In genomic region chr3:44966795-44967278, GRCh38 we compare ENCODE assay signal across 12 cellular contexts. TPM values are rescaled to one million over a fixed set of nuclear protein-coding genes. Genes with fewer than 3 reads are reported as not detected.
A peak's percentile ranks its signal among the peaks of the same experiment; 100 is the strongest.
DNase-seq lines count a peak whose midpoint lies in the region; ATAC-seq, FAIRE-seq and TF ChIP-seq lines count a peak whose summit lies in the region.
"Had no signal": no experiment of that assay in that cellular context is flagged by ENCODE, and none has a peak within 500 bp of the region (broad histone marks: within the 10 kb centered on the region; RNA-seq: fewer than 3 reads in every experiment).

No MANE protein-coding gene starts in this region.

- in situ Hi-C loops in GM12878 (cut with MboI), result no loop called here

- H3K36me3 ChIP-seq in GM12878 (ENCODE audit: control insufficient read depth in 2 of 2, insufficient read depth in 2 of 2, low read length in 1 of 2), result no peaks in the 10 kb centered on the region
- H3K36me3 ChIP-seq in prostate gland, result no peaks in the 10 kb centered on the region

- RAD21 ChIA-PET in GM12878 (lab: Charles Lee; ENCODE audit: unreplicated experiment), result interaction anchor here (1.6 kb wide), 1 partner anchor 20 kb away, joined by 4 read pairs; no protein-coding TSS in a partner anchor

- CTCF ChIA-PET in GM12878 (lab: Yijun Ruan, JAX), result interaction anchor here (1.1 to 1.2 kb wide), 3 partner anchors 21 to 89 kb away, joined by 3 to 4 read pairs (median 4); no protein-coding TSS in a partner anchor

- no peak overlapping the region for H3K27ac ChIP-seq in GM12878 (ENCODE audit: control insufficient read depth, insufficient read depth)
- H3K27ac ChIP-seq in prostate gland, result no peak overlapping the region
- H3K27ac ChIP-seq: parathyroid adenoma had no signal

- H4K20me1 ChIP-seq in GM12878 (ENCODE audit: control insufficient read depth, insufficient read depth), result no peaks in the 10 kb centered on the region

- no peak overlapping the region for H3K9ac ChIP-seq in GM12878 (ENCODE audit: control insufficient read depth, insufficient read depth, low read length)
- H3K9ac ChIP-seq: parathyroid adenoma had no signal

- no peak for TF ChIP-seq RAD21 in GM12878 (IDR thresholded peaks at IDR 0.05; ENCODE audit: insufficient read depth, low read depth, low read length)

- H3K4me3 ChIP-seq in GM12865 (ENCODE audit: low read depth, low read length) (no peak overlapping the region), GM12878 (no peak overlapping the region), prostate gland (no peak overlapping the region)

- TF ChIP-seq POLR2A in GM12878 (IDR thresholded peaks at IDR 0.05; ENCODE audit: low read depth, low read length) (no peak), prostate gland (IDR thresholded peaks at IDR 0.05) (no peak)

- peak; percentile 18 for FAIRE-seq in GM12878 (lab: Jason Lieb, UNC)

- H2AFZ ChIP-seq in GM12878 (ENCODE audit: control insufficient read depth, low read depth, low read length), result no peak overlapping the region
- H2AFZ ChIP-seq: parathyroid adenoma had no signal

- H3K4me1 ChIP-seq in GM12878 (ENCODE audit: control insufficient read depth, insufficient read depth, low read length) (peaks cover 16% of the 10 kb centered on the region), prostate gland (replicated peaks) (peaks cover 3% of the 10 kb centered on the region)

- intact Hi-C loops in GM12878 (cut with micrococcal nuclease; ENCODE audit: unreplicated experiment), result no loop called here
- intact Hi-C loops in prostate gland (cut with DNase I), result no loop called here

- TF ChIP-seq CTCF in GM12865 (IDR thresholded peaks at IDR 0.05; ENCODE audit: insufficient read depth, low read depth, low read length, missing control alignments), result no peak
- TF ChIP-seq CTCF in GM12878 (IDR thresholded peaks at IDR 0.05 in 2 of 3, conservative IDR thresholded peaks at IDR 0.05 in 1 of 3; ENCODE audit: control insufficient read depth in 2 of 3, extremely low read depth in 1 of 3, insufficient read depth in 1 of 3, low read depth in 3 of 3, low read length in 3 of 3), result no peak
- TF ChIP-seq CTCF in prostate gland (IDR thresholded peaks at IDR 0.05), result no peak

- ATAC-seq in GM12878, result peak; percentile 80
- ATAC-seq in HG03457 (IDR thresholded peaks at IDR 0.05; ENCODE audit: unreplicated experiment), result no peak
- no peak for ATAC-seq in GM21381 (IDR thresholded peaks at IDR 0.05; ENCODE audit: unreplicated experiment)

- TF ChIP-seq EP300 in GM12878 (IDR thresholded peaks at IDR 0.05; ENCODE audit: borderline replicate concordance in 1 of 2, control insufficient read depth in 1 of 2, low read depth in 2 of 2, low read length in 2 of 2), result no peak

- H3K9me3 ChIP-seq in GM12878 (replicated peaks; ENCODE audit: control insufficient read depth, insufficient read depth, low read length) (no peaks in the 10 kb centered on the region), prostate gland (no peaks in the 10 kb centered on the region)

- POLR2A ChIA-PET in GM12878 (lab: Charles Lee), result interaction anchor here (0.6 kb wide), 1 partner anchor 426 kb away, joined by 5 read pairs; no protein-coding TSS in a partner anchor

- peak; percentile 37 for DNase-seq in GM12865 (ENCODE audit: low read depth)
- DNase-seq in NCI-H226, result peak; percentile 14
- no peak for DNase-seq in GM12878 (ENCODE audit: low read depth, low spot score)
- peak; percentile 41 for DNase-seq in prostate gland (ENCODE audit: low spot score)
- no peak for DNase-seq in putamen (ENCODE audit: low spot score)
- DNase-seq in NCI-H2107 (lab: John Stamatoyannopoulos, UW), result no peak
- DNase-seq: activated effector memory CD4-positive, alpha-beta T cell treated with anti-CD3 and anti-CD28 coated beads, Interleukin-2, amount 50 U/mL, for 16 hours; NCI-H526; T1000 had no signal

- H3K27me3 ChIP-seq in GM12878 (replicated peaks in 1 of 2; ENCODE audit: control insufficient read depth in 2 of 2, insufficient read depth in 2 of 2, low read length in 1 of 2) (no peaks in the 10 kb centered on the region), prostate gland (replicated peaks; ENCODE audit: insufficient read depth) (no peaks in the 10 kb centered on the region)

- H3K4me2 ChIP-seq in GM12878 (ENCODE audit: control insufficient read depth, insufficient read depth), result 0 out of 2 replicates have a peak overlapping the region, but pooled peaks have one; percentile 3

- TSS peak; percentile 34 for BruUV-seq in GM12878 (replicated peaks; lab: Mats Ljungman, UMichigan)

- SMC1A ChIA-PET in GM12878 (lab: Charles Lee; ENCODE audit: uncharacterized antibody, unreplicated experiment), result interaction anchor here (0.9 to 2.6 kb wide), 7 partner anchors 9 to 27 kb away, joined by 3 to 13 read pairs (median 4); partner anchors contain the start of genes EXOSC7 and ZDHHC3

- 33% methylated on average over 3 of the region's 3 CpGs for WGBS in GM12878 (ENCODE audit: insufficient coverage, insufficient replicate concordance, low lambda C conversion rate, missing lambda C conversion rate)
- WGBS in prostate gland, result 39% methylated on average over 3 of the region's 3 CpGs

- H3K79me2 ChIP-seq in GM12878 (ENCODE audit: control insufficient read depth, insufficient read depth, low read length), result peaks cover 10% of the 10 kb centered on the region

TF ChIP-seq in GM12878, 131 proteins besides CTCF, POLR2A, EP300 and RAD21 (continues in another document):
- TF ChIP-seq MTA3 (IDR thresholded peaks at IDR 0.05; ENCODE audit: borderline replicate concordance, low read length) (no peak), SPI1 (IDR thresholded peaks at IDR 0.05; ENCODE audit: borderline replicate concordance, insufficient read depth, low read depth, low read length) (peak; percentile 63; the same call in 1 of the 2 replicates), IKZF2 (IDR thresholded peaks at IDR 0.05) (peak in 1 of 2 experiments; percentile 38; a peak in 1 of 4 replicates), RUNX3 (IDR thresholded peaks at IDR 0.05; ENCODE audit: low read length) (peak; percentile 74), ZNF384 (IDR thresholded peaks at IDR 0.05; ENCODE audit: borderline replicate concordance, low read depth, low read length) (peak; percentile 47; the same call in 1 of the 2 replicates)

RNA-seq across cellular contexts. Expression of gene ZDHHC3, which starts 9.1 kb away (rescaled TPM):
- 56.2 and 56.3 TPM in 2 replicates for total RNA-seq in GM12878 (2013; cell fraction: nucleolus; rRNA removed)
- total RNA-seq in GM12878 (2014; rRNA removed) (46.5 and 46.9 TPM in 2 replicates), GM12878 (2014; rRNA removed; fragmentation: Illumina TruSeq; extraction: Trizol) (29.6 and 32.1 TPM in 2 replicates), GM12878 (2021) (40.0 and 42.6 TPM in 2 replicates), prostate gland (10 to 100 TPM; 64.6 to 91.7 TPM)
- polyA plus RNA-seq in GM12878 (2011; ENCODE audit: low read depth), result 11.9 TPM
- polyA plus RNA-seq in GM12878 (2011; rRNA removed) (56.5 and 79.1 TPM in 2 replicates), GM12878 (2014; fragmentation: Illumina TruSeq; extraction: Trizol) (40.3 and 47.8 TPM in 2 replicates), GM12878 (2014; fragmentation: Nextera tagmentation; extraction: Ambion mirVana) (1 to 10 TPM; 6.8 to 7.4 TPM), GM12878 (2014; rRNA removed) (38.1 and 41.5 TPM in 2 replicates), GM12878 (2016; fragmentation: Nextera tagmentation; extraction: Ambion mirVana) (10 to 100 TPM; 39.4 to 42.1 TPM)
- polyA plus RNA-seq in GM12878 (2011; cell fraction: cytosol; rRNA removed), result 87.6 and 105 TPM in 2 replicates
- polyA plus RNA-seq in GM12878 (2011; cell fraction: nucleus; rRNA removed), result 50.4 and 58.3 TPM in 2 replicates
- polyA plus RNA-seq in GM12878 (2012), result 19.2 and 21.2 TPM in 2 replicates
- 190 TPM in 2 replicates for polyA minus RNA-seq in GM12878 (2011; rRNA and poly(A)+ RNA removed)
- 25.6 and 27.0 TPM in 2 replicates for polyA minus RNA-seq in GM12878 (2011; cell fraction: cytosol; rRNA and poly(A)+ RNA removed)
- 24.4 and 43.5 TPM in 2 replicates for polyA minus RNA-seq in GM12878 (2011; cell fraction: nucleus; rRNA and poly(A)+ RNA removed)

RNA-seq across cellular contexts. Expression of gene EXOSC7, which starts 9.2 kb away (rescaled TPM):
- 100 and 127 TPM in 2 replicates for total RNA-seq in GM12878 (2013; cell fraction: nucleolus; rRNA removed)
- total RNA-seq in GM12878 (2014; rRNA removed), result 76.8 and 77.9 TPM in 2 replicates
- total RNA-seq in GM12878 (2014; rRNA removed; fragmentation: Illumina TruSeq; extraction: Trizol), result 66.7 and 68.5 TPM in 2 replicates
- total RNA-seq in GM12878 (2021), result 55.5 and 62.2 TPM in 2 replicates
- 63.3 TPM for polyA plus RNA-seq in GM12878 (2011; ENCODE audit: low read depth)
- 119 and 121 TPM in 2 replicates for polyA plus RNA-seq in GM12878 (2011; rRNA removed)
- polyA plus RNA-seq in GM12878 (2011; cell fraction: cytosol; rRNA removed), result 70.9 and 86.3 TPM in 2 replicates
- 84.9 and 86.2 TPM in 2 replicates for polyA plus RNA-seq in GM12878 (2011; cell fraction: nucleus; rRNA removed)
- 60.1 and 67.1 TPM in 2 replicates for polyA plus RNA-seq in GM12878 (2012)
- polyA plus RNA-seq in GM12878 (2014; fragmentation: Illumina TruSeq; extraction: Trizol), result 46.3 and 58.0 TPM in 2 replicates
- 100 to 1,000 TPM; 159 to 193 TPM for polyA plus RNA-seq in GM12878 (2014; fragmentation: Nextera tagmentation; extraction: Ambion mirVana)
- 71.9 and 72.6 TPM in 2 replicates for polyA plus RNA-seq in GM12878 (2014; rRNA removed)
- 10 to 100 TPM; 88.9 to 94.5 TPM for polyA plus RNA-seq in GM12878 (2016; fragmentation: Nextera tagmentation; extraction: Ambion mirVana)
- polyA minus RNA-seq in GM12878 (2011; rRNA and poly(A)+ RNA removed), result 70.0 and 75.6 TPM in 2 replicates
- 13.4 and 16.3 TPM in 2 replicates for polyA minus RNA-seq in GM12878 (2011; cell fraction: cytosol; rRNA and poly(A)+ RNA removed)
- 34.9 and 60.0 TPM in 2 replicates for polyA minus RNA-seq in GM12878 (2011; cell fraction: nucleus; rRNA and poly(A)+ RNA removed)
- total RNA-seq in prostate gland, result 10 to 100 TPM; 55.2 to 56.2 TPM

RNA-seq across cellular contexts. Expression of gene CLEC3B, which starts 59.3 kb away (rescaled TPM):
- total RNA-seq in GM12878 (2013; cell fraction: nucleolus; rRNA removed), result not detected in 2 replicates
- 0.11 TPM in 1 of 2 replicates, not detected in the other for total RNA-seq in GM12878 (2014; rRNA removed)
- total RNA-seq in GM12878 (2014; rRNA removed; fragmentation: Illumina TruSeq; extraction: Trizol), result not detected in 2 replicates
- total RNA-seq in GM12878 (2021), result 0.23 TPM in 1 of 2 replicates, not detected in the other
- not detected for polyA plus RNA-seq in GM12878 (2011; ENCODE audit: low read depth)
- not detected in 2 replicates for polyA plus RNA-seq in GM12878 (2011; rRNA removed)
- 0.12 and 0.15 TPM in 2 replicates for polyA plus RNA-seq in GM12878 (2011; cell fraction: cytosol; rRNA removed)
- 0.51 and 0.82 TPM in 2 replicates for polyA plus RNA-seq in GM12878 (2011; cell fraction: nucleus; rRNA removed)
- polyA plus RNA-seq in GM12878 (2012), result not detected in 2 replicates
- polyA plus RNA-seq in GM12878 (2014; fragmentation: Illumina TruSeq; extraction: Trizol), result not detected in 2 replicates
- polyA plus RNA-seq in GM12878 (2014; fragmentation: Nextera tagmentation; extraction: Ambion mirVana), result not detected
- 0.13 TPM in 1 of 2 replicates, not detected in the other for polyA plus RNA-seq in GM12878 (2014; rRNA removed)
- polyA plus RNA-seq in GM12878 (2016; fragmentation: Nextera tagmentation; extraction: Ambion mirVana), result not detected
- polyA minus RNA-seq in GM12878 (2011; rRNA and poly(A)+ RNA removed), result not detected in 2 replicates
- not detected in 2 replicates for polyA minus RNA-seq in GM12878 (2011; cell fraction: cytosol; rRNA and poly(A)+ RNA removed)
- 0.24 and 0.77 TPM in 2 replicates for polyA minus RNA-seq in GM12878 (2011; cell fraction: nucleus; rRNA and poly(A)+ RNA removed)
- total RNA-seq in prostate gland, result 10 to 100 TPM; 16.0 to 61.1 TPM

Comparison
In these comparisons a context has a peak if more than half of its experiments do, and no peak if none do; other contexts are left out.
1. DNase-seq: peak in GM12865 (single experiment), NCI-H226 (single experiment) and prostate gland (single experiment); none in GM12878 (single experiment), putamen (single experiment) and NCI-H2107 (single experiment).
2. RNA of gene CLEC3B, which starts 59.3 kb away (total RNA-seq): 16.0 to 61.1 TPM in prostate gland; 0.11 to 0.23 TPM in GM12878; every median in the first group is over 10 times any median in the second.